Comparison of ENCODE assay signal across 8 cellular contexts in the genomic region with DNA sequence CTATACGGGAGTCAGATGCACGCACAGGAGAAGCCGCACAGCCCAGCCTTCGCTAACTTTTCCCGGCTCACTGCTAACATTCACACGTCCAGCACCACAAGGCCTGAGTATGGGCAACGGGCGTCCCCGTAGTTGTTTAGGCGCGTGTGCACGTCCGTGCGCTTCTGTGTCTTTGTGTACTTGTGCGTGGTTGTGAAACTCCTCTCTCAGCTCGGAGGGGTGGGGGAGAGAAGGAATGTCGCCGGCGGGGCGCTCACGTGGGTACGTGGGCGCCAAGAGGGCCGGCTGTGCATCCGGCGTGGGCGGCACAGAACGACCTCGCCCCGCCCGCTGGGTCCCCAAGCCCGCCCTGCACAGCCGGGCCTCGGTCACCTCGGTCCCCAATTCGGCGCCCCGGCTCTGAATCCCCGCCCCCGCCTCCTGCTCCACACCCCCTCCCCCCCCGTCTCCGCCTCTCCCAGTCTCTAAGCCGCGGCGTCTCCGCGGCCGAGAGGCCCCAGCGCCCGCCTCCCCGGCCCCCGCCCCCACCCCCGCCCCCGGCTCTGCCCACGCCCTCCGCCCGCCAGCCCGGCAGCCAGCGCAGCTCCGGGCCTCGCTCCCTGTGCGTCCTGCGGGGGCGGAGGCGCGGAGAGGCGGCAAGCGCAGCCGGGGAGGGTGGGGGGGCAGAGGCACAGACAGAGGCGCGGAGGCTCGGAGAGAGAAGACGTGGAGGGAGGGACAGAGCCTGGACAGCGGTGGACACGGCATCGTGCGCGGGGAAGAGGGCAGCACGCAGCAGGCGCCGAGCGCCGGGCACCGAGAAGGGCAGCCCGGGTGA. TPM values are rescaled to one million over a fixed set of nuclear protein-coding genes. Genes with fewer than 3 reads are reported as not detected.
A peak's percentile ranks its signal among the peaks of the same experiment; 100 is the strongest.
DNase-seq lines count a peak whose midpoint lies in the region; ATAC-seq and TF ChIP-seq lines count a peak whose summit lies in the region.

A gene with protein sequence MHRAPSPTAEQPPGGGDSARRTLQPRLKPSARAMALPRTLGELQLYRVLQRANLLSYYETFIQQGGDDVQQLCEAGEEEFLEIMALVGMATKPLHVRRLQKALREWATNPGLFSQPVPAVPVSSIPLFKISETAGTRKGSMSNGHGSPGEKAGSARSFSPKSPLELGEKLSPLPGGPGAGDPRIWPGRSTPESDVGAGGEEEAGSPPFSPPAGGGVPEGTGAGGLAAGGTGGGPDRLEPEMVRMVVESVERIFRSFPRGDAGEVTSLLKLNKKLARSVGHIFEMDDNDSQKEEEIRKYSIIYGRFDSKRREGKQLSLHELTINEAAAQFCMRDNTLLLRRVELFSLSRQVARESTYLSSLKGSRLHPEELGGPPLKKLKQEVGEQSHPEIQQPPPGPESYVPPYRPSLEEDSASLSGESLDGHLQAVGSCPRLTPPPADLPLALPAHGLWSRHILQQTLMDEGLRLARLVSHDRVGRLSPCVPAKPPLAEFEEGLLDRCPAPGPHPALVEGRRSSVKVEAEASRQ (plus strand): TSS at position 673 of the 817 bp plus-strand sequence. CDS start 158 bp downstream, outside the sequence.

- peak; percentile 42 for ATAC-seq in stimulated activated naive CD8-positive, alpha-beta T cell treated with anti-CD3 and anti-CD28 coated beads, Interleukin-15, Interleukin-2, amounts not matched to agents 100 U/mL and 50 U/mL, for 24 hours

- H3K4me1 Mint-ChIP-seq in nephron progenitor cell: peaks cover 80% of the 10 kb centered on the region

- H3K4me3 Mint-ChIP-seq in nephron progenitor cell: peak within 1 kb of the TSS; percentile 98

- H3K27ac Mint-ChIP-seq in nephron progenitor cell: peak within 1 kb of the TSS; percentile 99

- H3K4me3 ChIP-seq in fibroblast of the aortic adventitia (ENCODE audit: low read depth, low read length): peak within 1 kb of the TSS; percentile 95

- no peaks in the 10 kb centered on the region for H3K9me3 Mint-ChIP-seq in nephron progenitor cell

- peaks cover 26% of the 10 kb centered on the region for H3K36me3 Mint-ChIP-seq in nephron progenitor cell (ENCODE audit: low read depth)

- no peaks in the 10 kb centered on the region for H3K27me3 Mint-ChIP-seq in nephron progenitor cell (ENCODE audit: low read depth, poor library complexity)

- DNase-seq in EL: peak; percentile 96
- peak; percentile 93 for DNase-seq in H4 (ENCODE audit: low spot score)
- peak; percentile 98 for DNase-seq in LoVo (ENCODE audit: low spot score)
- DNase-seq in SHP77 (lab: John Stamatoyannopoulos, UW): peak; percentile 74 to 89
- peak; percentile 93 for DNase-seq in activated effector memory CD4-positive, alpha-beta T cell treated with Interleukin-2 at 50 U/mL for 16 hours
- DNase-seq in fibroblast of the aortic adventitia (ENCODE audit: low read depth): peak; percentile 97
- peak; percentile 95 for DNase-seq in nephron progenitor cell
- DNase-seq in stimulated activated naive CD8-positive, alpha-beta T cell treated with anti-CD3 and anti-CD28 coated beads, Interleukin-15, Interleukin-2, amounts not matched to agents 100 U/mL and 50 U/mL, for 24 hours: peak; percentile 92

- no peak for TF ChIP-seq CTCF in fibroblast of the aortic adventitia (IDR thresholded peaks at IDR 0.05; ENCODE audit: insufficient read depth, low read length)
- no peak for TF ChIP-seq CTCF in nephron progenitor cell (IDR thresholded peaks at IDR 0.05)

RNA-seq across cellular contexts. Expression of the gene that starts here (rescaled TPM):
- 16.5 and 20.2 TPM in 2 replicates for total RNA-seq in H4 (2014; rRNA removed; shearing (Covaris generic))
- total RNA-seq in fibroblast of the aortic adventitia (ENCODE audit: low replicate concordance): 41.8 and 54.2 TPM in 2 replicates

Comparison
In these comparisons a context has a peak if more than half of its experiments do, and no peak if none do; other contexts are left out.
1. Peak in every context shown above with its lines: DNase-seq, ATAC-seq and H3K4me3 ChIP-seq.